ENCODE assay signal across 24 cellular contexts in the genomic region with DNA sequence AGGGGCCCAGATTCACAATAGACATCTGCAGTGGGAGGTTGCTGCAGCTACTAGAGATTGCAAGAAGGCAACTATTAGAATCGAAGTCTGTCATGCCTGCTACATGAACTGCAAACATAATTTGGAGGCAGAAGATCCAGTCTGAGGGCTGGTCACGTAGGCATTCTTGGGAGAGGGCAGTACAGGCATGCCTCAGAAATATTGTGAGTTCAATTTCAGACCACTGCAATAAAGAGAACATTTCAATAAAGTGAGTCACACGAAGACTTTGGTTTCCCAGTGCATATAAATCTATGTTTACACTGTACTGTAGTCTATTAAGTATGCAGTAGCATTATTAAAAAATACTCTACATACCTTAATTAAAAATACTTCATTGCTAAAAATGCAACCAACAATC.
A peak's percentile ranks its signal among the peaks of the same experiment; 100 is the strongest.
DNase-seq lines count a peak whose midpoint lies in the region; ATAC-seq, FAIRE-seq and TF ChIP-seq lines count a peak whose summit lies in the region.
"Had no signal": no experiment of that assay in that cellular context is flagged by ENCODE, and none has a peak within 500 bp of the region (broad histone marks: within the 10 kb centered on the region; RNA-seq: fewer than 3 reads in every experiment).

No MANE protein-coding gene starts in this region.

- no peak for FAIRE-seq in GM12892 (lab: Jason Lieb, UNC)
- FAIRE-seq: H1, K562, pancreas, RCC 7860, urothelium cell line had no signal

- peak; percentile 83 for DNase-seq in AG10803 (ENCODE audit: low read depth)
- DNase-seq in LHCN-M2 (ENCODE audit: low read depth) = peak; percentile 77
- peak; percentile 65 for DNase-seq in astrocyte of the hippocampus (ENCODE audit: low read depth, low spot score)
- DNase-seq in iris pigment epithelial cell (ENCODE audit: low read depth) = peak; percentile 73
- no peak for DNase-seq in left colon
- DNase-seq in GM12892 (ENCODE audit: insufficient read length) = no peak
- DNase-seq in NOMO-1 treated with dmso at 0.1 percent for 144 hours (lab: John Stamatoyannopoulos, UW; ENCODE audit: unreplicated experiment) = no peak
- DNase-seq: activated CD8-positive, alpha-beta memory T cell treated with anti-CD3 and anti-CD28 coated beads for 24 hours; activated naive CD4-positive, alpha-beta T cell treated with Interleukin-2 at 50 U/mL for 16 hours; activated T-cell treated with anti-CD3 and anti-CD28 coated beads, Interleukin-2, amount 50 U/mL, for 4 hours; cortex of kidney; natural killer cell; NCI-H1048; NCI-H2029; NCI-H345; pancreas; right lobe of liver had no signal

- no peak for ATAC-seq in left colon
- no peak for ATAC-seq in GM18519 (IDR thresholded peaks at IDR 0.05; ENCODE audit: low FRiP score, unreplicated experiment)
- ATAC-seq: activated CD4-positive, CD25-positive, alpha-beta regulatory T cell treated with anti-CD3 and anti-CD28 coated beads, Interleukin-2, amount 50 U/mL, for 24 hours; activated T-cell treated with anti-CD3 and anti-CD28 coated beads, Interleukin-2, amount 50 U/mL, for 4 hours; K562; natural killer cell; pancreas; right lobe of liver had no signal

- no peak overlapping the region for H3K4me3 ChIP-seq in AG10803 (ENCODE audit: low read length)
- H3K4me3 ChIP-seq: ascending aorta, K562, pancreas, right lobe of liver had no signal

- no peak for TF ChIP-seq POLR2A in GM12892 (IDR thresholded peaks at IDR 0.05; ENCODE audit: low read depth, low read length)

- intact Hi-C loops in left colon (cut with DNase I, micrococcal nuclease) = no loop called here

- TF ChIP-seq CTCF in AG10803 (conservative IDR thresholded peaks at IDR 0.05; ENCODE audit: low read length) = no peak

Comparison
In these comparisons a context has a peak if more than half of its experiments do, and no peak if none do; other contexts are left out.
1. DNase-seq: peak in AG10803 (single experiment), LHCN-M2 (single experiment), astrocyte of the hippocampus (single experiment) and iris pigment epithelial cell (single experiment); none in left colon (0 of 2), GM12892 (single experiment) and NOMO-1 treated with dmso at 0.1 percent for 144 hours (single experiment).